25 cellular contexts compared by ENCODE assay signal in the genomic region with DNA sequence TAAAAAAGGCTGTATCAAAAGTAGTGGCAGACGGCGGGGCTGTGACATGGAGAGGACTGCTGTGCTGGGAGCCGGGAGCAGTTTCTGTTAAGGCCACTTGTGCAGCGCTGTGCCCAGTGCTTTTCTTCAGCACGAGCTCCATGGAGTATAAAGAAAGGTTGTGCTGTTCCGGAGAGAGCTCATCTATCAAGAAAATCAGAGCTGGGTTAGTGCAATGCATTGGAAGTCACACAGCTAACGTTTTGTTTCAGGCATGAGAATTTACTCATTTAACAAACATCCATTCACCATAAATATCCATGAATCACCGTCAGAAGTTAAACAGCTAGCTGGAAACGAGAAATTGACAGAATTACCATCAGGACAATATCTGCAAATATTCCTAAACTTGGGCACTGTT.
DNase-seq lines count a peak whose midpoint lies in the region; ATAC-seq and TF ChIP-seq lines count a peak whose summit lies in the region.
"Had no signal": no experiment of that assay in that cellular context is flagged by ENCODE, and none has a peak within 500 bp of the region (broad histone marks: within the 10 kb centered on the region; RNA-seq: fewer than 3 reads in every experiment).

No MANE protein-coding gene starts in this region.

- no peak overlapping the region for H3K56ac ChIP-seq in IMR-90 (ENCODE audit: extremely low read depth, insufficient read depth, low read length)

- 80% methylated on average over 2 of the region's 9 CpGs; no CpG with 5 or more reads in 1 of the 2 experiments for WGBS in IMR-90 (ENCODE audit: extremely low coverage in 2 of 2, insufficient read length in 1 of 2), 2 experiments
- 64% methylated on average over 7 of the region's 9 CpGs for WGBS in mesenchymal stem cell

- H4K91ac ChIP-seq in IMR-90 (ENCODE audit: insufficient read depth, low read depth, low read length) (no peak overlapping the region), mesenchymal stem cell (ENCODE audit: low read length) (no peak overlapping the region)

- TF ChIP-seq POLR2A in IMR-90 (IDR thresholded peaks at IDR 0.05; ENCODE audit: low read depth, low read length) = no peak

- H4K20me1 ChIP-seq in IMR-90 (ENCODE audit: insufficient read depth, low read length) = no peaks in the 10 kb centered on the region
- H4K20me1 ChIP-seq: BLaER1 had no signal

- H3K79me1 ChIP-seq in IMR-90 (ENCODE audit: low read depth in 1 of 2, low read length in 2 of 2) (peaks cover 8 to 14% of the 10 kb centered on the region in 2 experiments; a peak in 3 of 4 replicates), mesenchymal stem cell (replicated peaks; ENCODE audit: low read length, poor library complexity, severe bottlenecking) (peaks cover 4% of the 10 kb centered on the region)

- H2AK5ac ChIP-seq in IMR-90 (ENCODE audit: low read depth, low read length) = no peak overlapping the region; the same call in 1 of the 2 replicates
- no peak overlapping the region for H2AK5ac ChIP-seq in mesenchymal stem cell (ENCODE audit: low read length, severe bottlenecking)

- H2BK20ac ChIP-seq in IMR-90 (ENCODE audit: low read depth, low read length) = no peak overlapping the region

- dilution Hi-C loops in IMR-90 (cut with HindIII; ENCODE audit: low sequenced_read_pairs, unreplicated experiment) = no loop called here

- no peak overlapping the region for H2BK5ac ChIP-seq in IMR-90 (ENCODE audit: low read depth, low read length, poor library complexity, severe bottlenecking)
- H2BK5ac ChIP-seq in mesenchymal stem cell (ENCODE audit: low read depth, low read length, poor library complexity, severe bottlenecking) = no peak overlapping the region

- no peak overlapping the region for H3K14ac ChIP-seq in IMR-90 (replicated peaks; ENCODE audit: low read depth, low read length)
- H3K14ac ChIP-seq in mesenchymal stem cell (ENCODE audit: low read length in 2 of 2) = no peak overlapping the region

- H2BK15ac ChIP-seq in IMR-90 (ENCODE audit: low read depth, low read length) (no peak overlapping the region), mesenchymal stem cell (ENCODE audit: low read depth, poor library complexity, severe bottlenecking) (no peak overlapping the region)

- intact Hi-C loops in IMR-90 (cut with micrococcal nuclease) = no loop called here

- H3K4me2 ChIP-seq in IMR-90 (ENCODE audit: low read depth, low read length) (peak overlapping the region; percentile 27; the same call in 1 of the 2 replicates), mesenchymal stem cell (ENCODE audit: low read length, poor library complexity, severe bottlenecking) (no peak overlapping the region)
- H3K4me2 ChIP-seq: BLaER1 had no signal

- H4K8ac ChIP-seq in IMR-90 (ENCODE audit: low read depth in 2 of 2, low read length in 2 of 2) (no peak overlapping the region; a peak in 1 of 4 replicates), mesenchymal stem cell (ENCODE audit: low read length) (no peak overlapping the region)

- no peak overlapping the region for H3K18ac ChIP-seq in IMR-90 (ENCODE audit: low read depth, low read length)
- no peak overlapping the region for H3K18ac ChIP-seq in mesenchymal stem cell (ENCODE audit: low read depth in 1 of 2, low read length in 2 of 2)

- CTCF ChIA-PET in IMR-90 (lab: Yijun Ruan, JAX) = no interaction called here

- peak; percentile 87 for ATAC-seq in IMR-90 (ENCODE audit: low read depth)
- ATAC-seq in GM21360 (IDR thresholded peaks at IDR 0.05; ENCODE audit: unreplicated experiment) = no peak
- ATAC-seq: activated CD8-positive, alpha-beta memory T cell treated with anti-CD3 and anti-CD28 coated beads, Interleukin-2, amount 10 ng/mL, durations not matched to agents 7 days and 5 days; activated T-cell treated with anti-CD3 and anti-CD28 coated beads, Interleukin-2, amount 50 U/mL, for 72 hours; body of pancreas; esophagus mucosa; stimulated activated memory B cell treated with anti-CD40 and anti-IgM and Interleukin-4, amounts not matched to agents 10 μg/mL and 1 μg/mL and 100 μg/mL, for 72 hours had no signal

- H3K9me3 ChIP-seq in IMR-90 (ENCODE audit: control insufficient read depth, insufficient read depth, low read length) (no peaks in the 10 kb centered on the region), mesenchymal stem cell (ENCODE audit: control insufficient read depth, low read length) (no peaks in the 10 kb centered on the region)
- H3K9me3 ChIP-seq: body of pancreas had no signal

- no peak overlapping the region for H2AK9ac ChIP-seq in IMR-90 (replicated peaks; ENCODE audit: low read depth, low read length, poor library complexity)

- H3K4me3 ChIP-seq in IMR-90 (ENCODE audit: insufficient read depth, low read depth, low read length) (no peak overlapping the region), mesenchymal stem cell (ENCODE audit: insufficient read depth in 1 of 2, low read depth in 1 of 2, low read length in 2 of 2) (no peak overlapping the region)
- H3K4me3 ChIP-seq: BLaER1, body of pancreas, SJCRH30 had no signal

- H2AFZ ChIP-seq in IMR-90 (replicated peaks; ENCODE audit: low read length, poor library complexity) (peak overlapping the region; percentile 39), mesenchymal stem cell (ENCODE audit: low read depth, low read length) (no peak overlapping the region)

- TF ChIP-seq CTCF in IMR-90 (conservative IDR thresholded peaks at IDR 0.05; ENCODE audit: low read depth, low read length) = no peak

- H3K36me3 ChIP-seq in IMR-90 (ENCODE audit: control insufficient read depth, insufficient read depth, low read length) (peaks cover 2% of the 10 kb centered on the region; the same call in 1 of the 2 replicates), mesenchymal stem cell (ENCODE audit: control insufficient read depth in 1 of 2, insufficient read depth in 2 of 2, low read depth in 1 of 2, low read length in 2 of 2) (peaks cover 5 to 33% of the 10 kb centered on the region in 2 experiments)

- peaks cover 10% of the 10 kb centered on the region for H3K9me1 ChIP-seq in IMR-90 (ENCODE audit: insufficient read depth, low read length)

- DNase-seq in COLO829 (ENCODE audit: low spot score) (peak; percentile 95), IMR-90 (peak; percentile 64), mesenchymal stem cell (peak; percentile 22), NCI-H2081 treated with DMSO at 0.1 percent for 48 hours (lab: John Stamatoyannopoulos, UW) (no peak), AML-193 (lab: John Stamatoyannopoulos, UW) (no peak)
- no peak for DNase-seq in stimulated activated CD4-positive, alpha-beta T cell treated with anti-CD3 and anti-CD28 coated beads, Interleukin-1b, Interleukin-23, amount 100 ng/mL, for 48 hours
- DNase-seq: activated B cell treated with CpG ODN at 0.5 μM for 24 hours; activated CD8-positive, alpha-beta memory T cell treated with anti-CD3 and anti-CD28 coated beads, Interleukin-2, amount 10 ng/mL, durations not matched to agents 7 days and 5 days; activated T-cell treated with anti-CD3 and anti-CD28 coated beads, Interleukin-2, amount 50 U/mL, for 72 hours; body of pancreas; cerebellar nuclear complex; DMS153; Karpas-422; midbrain; naive B cell; NCI-H1417 treated with DMSO at 0.1 percent for 48 hours; NCI-H2107; NCI-H446; NCI-H748 treated with DMSO at 0.1 percent for 48 hours; SJCRH30 had no signal

- H3K4ac ChIP-seq in IMR-90 (ENCODE audit: low read depth, low read length) = peak overlapping the region; percentile 4
- no peak overlapping the region for H3K4ac ChIP-seq in mesenchymal stem cell (ENCODE audit: low read depth in 1 of 2, low read length in 2 of 2)

- H3K4me1 ChIP-seq in IMR-90 (ENCODE audit: control insufficient read depth, insufficient read depth, low read length) (peaks cover 9% of the 10 kb centered on the region), mesenchymal stem cell (ENCODE audit: control insufficient read depth, insufficient read depth, low read depth, low read length) (peaks cover 8% of the 10 kb centered on the region)
- H3K4me1 ChIP-seq: body of pancreas, SJCRH30 had no signal

- no peak overlapping the region for H3K23ac ChIP-seq in IMR-90 (ENCODE audit: low read depth, low read length)
- no peak overlapping the region for H3K23ac ChIP-seq in mesenchymal stem cell (ENCODE audit: low read length in 2 of 2)

- H3K27ac ChIP-seq in IMR-90 (ENCODE audit: insufficient read depth, low read length) (no peak overlapping the region), angular gyrus (ENCODE audit: low read depth, low read length) (peak overlapping the region; percentile 27), mesenchymal stem cell (ENCODE audit: low read length, poor library complexity, severe bottlenecking) (no peak overlapping the region)
- H3K27ac ChIP-seq: BLaER1, body of pancreas, SJCRH30 had no signal

- in situ Hi-C loops in IMR-90 (cut with MboI; ENCODE audit: low sequenced_read_pairs) = no loop called here

- POLR2A ChIA-PET in IMR-90 (lab: Charles Lee; ENCODE audit: unreplicated experiment) = no interaction called here

- no peak overlapping the region for H2BK120ac ChIP-seq in IMR-90 (ENCODE audit: low read depth, low read length)
- H2BK120ac ChIP-seq in mesenchymal stem cell (ENCODE audit: low read depth, low read length) = no peak overlapping the region

- no peaks in the 10 kb centered on the region for H3K27me3 ChIP-seq in IMR-90 (ENCODE audit: control insufficient read depth, insufficient read depth, low read length)
- no peaks in the 10 kb centered on the region for H3K27me3 ChIP-seq in mesenchymal stem cell (ENCODE audit: control insufficient read depth in 1 of 2, insufficient read depth in 1 of 2, low read length in 2 of 2)
- H3K27me3 ChIP-seq: BLaER1, body of pancreas, SJCRH30 had no signal

- H2BK12ac ChIP-seq in mesenchymal stem cell (ENCODE audit: low read length in 2 of 2) = no peak overlapping the region

- H4K5ac ChIP-seq in IMR-90 (ENCODE audit: low read depth, low read length) = no peak overlapping the region

- H3K9ac ChIP-seq in IMR-90 (ENCODE audit: low read depth, low read length) (no peak overlapping the region), mesenchymal stem cell (ENCODE audit: low read length) (no peak overlapping the region)
- H3K9ac ChIP-seq: BLaER1 had no signal

- no peak for TF ChIP-seq RAD21 in IMR-90 (IDR thresholded peaks at IDR 0.05; ENCODE audit: low read length)

- no TSS peak for BruUV-seq in IMR-90 (replicated peaks; lab: Mats Ljungman, UMichigan)

TF ChIP-seq in IMR-90, 13 proteins besides CTCF, POLR2A, EP300 and RAD21 (continues in another document):
- no peak for TF ChIP-seq NFE2L2 (IDR thresholded peaks at IDR 0.05; ENCODE audit: low read depth, low read length)
- TF ChIP-seq, protein P1, sequence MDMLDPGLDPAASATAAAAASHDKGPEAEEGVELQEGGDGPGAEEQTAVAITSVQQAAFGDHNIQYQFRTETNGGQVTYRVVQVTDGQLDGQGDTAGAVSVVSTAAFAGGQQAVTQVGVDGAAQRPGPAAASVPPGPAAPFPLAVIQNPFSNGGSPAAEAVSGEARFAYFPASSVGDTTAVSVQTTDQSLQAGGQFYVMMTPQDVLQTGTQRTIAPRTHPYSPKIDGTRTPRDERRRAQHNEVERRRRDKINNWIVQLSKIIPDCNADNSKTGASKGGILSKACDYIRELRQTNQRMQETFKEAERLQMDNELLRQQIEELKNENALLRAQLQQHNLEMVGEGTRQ (IDR thresholded peaks at IDR 0.05; ENCODE audit: low read depth, low read length) = no peak
- TF ChIP-seq RFX5 (IDR thresholded peaks at IDR 0.05; ENCODE audit: low read depth, low read length) = no peak
- no peak for TF ChIP-seq CHD1 (IDR thresholded peaks at IDR 0.05; ENCODE audit: low read depth, low read length)
- no peak for TF ChIP-seq MAZ (IDR thresholded peaks at IDR 0.05; ENCODE audit: borderline replicate concordance, low read depth, low read length)
- no peak for TF ChIP-seq FOS (IDR thresholded peaks at IDR 0.05; ENCODE audit: low read depth, low read length)

Comparison
In these comparisons a context has a peak if more than half of its experiments do, and no peak if none do; other contexts are left out.
1. DNase-seq: peak in COLO829 (single experiment), IMR-90 (single experiment) and mesenchymal stem cell (single experiment); none in stimulated activated CD4-positive, alpha-beta T cell treated with anti-CD3 and anti-CD28 coated beads, Interleukin-1b, Interleukin-23, amount 100 ng/mL, for 48 hours (single experiment), NCI-H2081 treated with DMSO at 0.1 percent for 48 hours (single experiment) and AML-193 (0 of 2).